32 cellular contexts compared by ENCODE assay signal in the genomic region with DNA sequence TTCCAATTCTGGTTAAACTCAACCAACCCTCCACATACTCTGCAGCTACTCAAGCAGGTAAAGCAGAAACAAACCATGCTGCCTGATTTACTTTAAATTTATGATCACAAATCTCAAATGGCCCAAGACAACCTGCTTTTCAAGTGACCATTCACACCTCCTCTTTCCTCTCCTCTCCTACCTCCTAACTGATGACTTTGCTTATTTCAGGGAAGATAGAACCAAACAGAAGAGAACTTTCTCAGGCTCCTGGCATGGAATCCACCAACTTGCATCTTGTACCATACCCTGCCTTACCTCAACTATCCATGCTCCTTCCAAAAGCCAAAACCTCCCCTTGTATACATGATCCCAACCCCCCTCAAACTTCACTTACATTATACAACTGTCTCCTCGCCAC.
"Had no signal": no experiment of that assay in that cellular context is flagged by ENCODE, and none has a peak within 500 bp of the region (broad histone marks: within the 10 kb centered on the region; RNA-seq: fewer than 3 reads in every experiment).

No MANE protein-coding gene starts in this region.

- H3K27ac Mint-ChIP-seq: activated CD4-positive, alpha-beta memory T cell treated with anti-CD3 and anti-CD28 coated beads for 36 hours; activated CD4-positive, alpha-beta T cell treated with anti-CD3 and anti-CD28 coated beads for 36 hours; activated CD4-positive, alpha-beta T cell treated with anti-CD3 and anti-CD28 coated beads, Interleukin-2, amount 10 ng/mL, durations not matched to agents 24 days and 14 days; activated CD8-positive, alpha-beta memory T cell treated with anti-CD3 and anti-CD28 coated beads, Interleukin-2, amount 10 ng/mL, durations not matched to agents 7 days and 5 days; activated CD8-positive, alpha-beta T cell treated with anti-CD3 and anti-CD28 coated beads, Interleukin-2, amount 10 ng/mL, durations not matched to agents 7 days and 5 days; activated naive CD4-positive, alpha-beta T cell treated with anti-CD3 and anti-CD28 coated beads for 36 hours; activated naive CD4-positive, alpha-beta T cell treated with anti-CD3 and anti-CD28 coated beads, Interleukin-2, amount 50 U/mL, for 24 hours; activated naive CD8-positive, alpha-beta T cell treated with anti-CD3 and anti-CD28 coated beads for 36 hours; activated naive CD8-positive, alpha-beta T cell treated with anti-CD3 and anti-CD28 coated beads, Interleukin-2, amount 50 U/mL, for 24 hours; activated T-helper 1 cell treated with anti-CD3 and anti-CD28 coated beads, Interleukin-12 subunit alpha, Interleukin-12 subunit beta, Interleukin-2, Interleukin-4 antibody, amounts not matched to agents 30 ng/mL and 10 ng/mL and 1 ng/mL, durations not matched to agents 14 hours and 24 hours and 36 hours; activated T-helper 2 cell treated with anti-CD3 and anti-CD28 coated beads, Interferon-gamma antibody, Interleukin-2, Interleukin-4, amounts not matched to agents 10 μg/mL and 5 μg/mL and 100 μg/mL, durations not matched to agents 14 hours and 24 hours and 36 hours; effector memory CD8-positive, alpha-beta T cell had no signal

- H3K27ac ChIP-seq: adrenal gland, body of pancreas, esophagus muscularis mucosa, gastroesophageal sphincter had no signal

- H3K9me3 ChIP-seq: adrenal gland, body of pancreas, esophagus muscularis mucosa, gastroesophageal sphincter had no signal

- DNase-seq: activated CD4-positive, alpha-beta memory T cell treated with anti-CD3 and anti-CD28 coated beads for 36 hours; activated CD4-positive, alpha-beta T cell treated with anti-CD3 and anti-CD28 coated beads for 36 hours; activated CD4-positive, alpha-beta T cell treated with anti-CD3 and anti-CD28 coated beads, Interleukin-2, amount 10 ng/mL, durations not matched to agents 24 days and 14 days; activated CD4-positive, CD25-positive, alpha-beta regulatory T cell; activated CD4-positive, CD25-positive, alpha-beta regulatory T cell treated with anti-CD3 and anti-CD28 coated beads, Interleukin-2, amount 50 U/mL, for 72 hours; activated CD8-positive, alpha-beta memory T cell treated with anti-CD3 and anti-CD28 coated beads, Interleukin-2, amount 10 ng/mL, durations not matched to agents 7 days and 5 days; activated CD8-positive, alpha-beta memory T cell treated with anti-CD3 and anti-CD28 coated beads, Interleukin-2, amount 50 U/mL, for 4 hours; activated CD8-positive, alpha-beta T cell treated with anti-CD3 and anti-CD28 coated beads, Interleukin-2, amount 10 ng/mL, durations not matched to agents 7 days and 5 days; activated effector memory CD4-positive, alpha-beta T cell treated with anti-CD3 and anti-CD28 coated beads, Interleukin-2, amount 50 U/mL, for 16 hours; activated naive CD4-positive, alpha-beta T cell treated with anti-CD3 and anti-CD28 coated beads for 36 hours; activated naive CD8-positive, alpha-beta T cell treated with anti-CD3 and anti-CD28 coated beads for 36 hours; activated naive CD8-positive, alpha-beta T cell treated with anti-CD3 and anti-CD28 coated beads, Interleukin-2, amount 50 U/mL, for 24 hours; activated T-cell treated with anti-CD3 and anti-CD28 coated beads, Interleukin-2, amount 50 U/mL, for 1 hour; activated T-cell treated with anti-CD3 and anti-CD28 coated beads, Interleukin-2, amount 50 U/mL, for 48 hours; adrenal gland; amygdala; aorta; body of pancreas; caudate nucleus; cortex of kidney; dermis blood vessel endothelial cell; effector CD4-positive, alpha-beta T cell; effector memory CD8-positive, alpha-beta T cell; erythroblast; foreskin melanocyte; T-helper 2 cell had no signal

- H3K27me3 Mint-ChIP-seq: activated CD4-positive, alpha-beta memory T cell treated with anti-CD3 and anti-CD28 coated beads for 36 hours; activated CD4-positive, alpha-beta T cell treated with anti-CD3 and anti-CD28 coated beads for 36 hours; activated CD4-positive, alpha-beta T cell treated with anti-CD3 and anti-CD28 coated beads, Interleukin-2, amount 10 ng/mL, durations not matched to agents 24 days and 14 days; activated CD8-positive, alpha-beta memory T cell treated with anti-CD3 and anti-CD28 coated beads, Interleukin-2, amount 10 ng/mL, durations not matched to agents 7 days and 5 days; activated naive CD4-positive, alpha-beta T cell treated with anti-CD3 and anti-CD28 coated beads, Interleukin-2, amount 50 U/mL, for 24 hours; activated naive CD8-positive, alpha-beta T cell treated with anti-CD3 and anti-CD28 coated beads for 36 hours; activated naive CD8-positive, alpha-beta T cell treated with anti-CD3 and anti-CD28 coated beads, Interleukin-2, amount 50 U/mL, for 24 hours; effector memory CD8-positive, alpha-beta T cell had no signal

- ATAC-seq: activated CD4-positive, alpha-beta T cell treated with anti-CD3 and anti-CD28 coated beads for 36 hours; activated CD8-positive, alpha-beta memory T cell treated with anti-CD3 and anti-CD28 coated beads, Interleukin-2, amount 10 ng/mL, durations not matched to agents 7 days and 5 days; activated CD8-positive, alpha-beta T cell treated with anti-CD3 and anti-CD28 coated beads, Interleukin-2, amount 10 ng/mL, durations not matched to agents 7 days and 5 days; activated naive CD8-positive, alpha-beta T cell treated with anti-CD3 and anti-CD28 coated beads, Interleukin-2, amount 50 U/mL, for 24 hours; body of pancreas; effector memory CD8-positive, alpha-beta T cell; gastroesophageal sphincter had no signal

- H3K4me3 ChIP-seq: adrenal gland, body of pancreas, esophagus muscularis mucosa, gastroesophageal sphincter had no signal

- H3K4me3 Mint-ChIP-seq: activated CD4-positive, alpha-beta memory T cell treated with anti-CD3 and anti-CD28 coated beads for 36 hours; activated CD4-positive, alpha-beta T cell treated with anti-CD3 and anti-CD28 coated beads for 36 hours; activated CD4-positive, alpha-beta T cell treated with anti-CD3 and anti-CD28 coated beads, Interleukin-2, amount 10 ng/mL, durations not matched to agents 24 days and 14 days; activated CD8-positive, alpha-beta memory T cell treated with anti-CD3 and anti-CD28 coated beads, Interleukin-2, amount 10 ng/mL, durations not matched to agents 7 days and 5 days; activated CD8-positive, alpha-beta T cell treated with anti-CD3 and anti-CD28 coated beads, Interleukin-2, amount 10 ng/mL, durations not matched to agents 7 days and 5 days; activated naive CD4-positive, alpha-beta T cell treated with anti-CD3 and anti-CD28 coated beads for 36 hours; activated naive CD4-positive, alpha-beta T cell treated with anti-CD3 and anti-CD28 coated beads, Interleukin-2, amount 50 U/mL, for 24 hours; activated naive CD8-positive, alpha-beta T cell treated with anti-CD3 and anti-CD28 coated beads for 36 hours; activated naive CD8-positive, alpha-beta T cell treated with anti-CD3 and anti-CD28 coated beads, Interleukin-2, amount 50 U/mL, for 24 hours; activated T-helper 1 cell treated with anti-CD3 and anti-CD28 coated beads, Interleukin-12 subunit alpha, Interleukin-12 subunit beta, Interleukin-2, Interleukin-4 antibody, amounts not matched to agents 30 ng/mL and 10 ng/mL and 1 ng/mL, durations not matched to agents 14 hours and 24 hours and 36 hours; effector memory CD8-positive, alpha-beta T cell had no signal

- H3K4me1 Mint-ChIP-seq: activated CD4-positive, alpha-beta T cell treated with anti-CD3 and anti-CD28 coated beads for 36 hours; activated CD4-positive, alpha-beta T cell treated with anti-CD3 and anti-CD28 coated beads, Interleukin-2, amount 10 ng/mL, durations not matched to agents 24 days and 14 days; activated CD8-positive, alpha-beta memory T cell treated with anti-CD3 and anti-CD28 coated beads, Interleukin-2, amount 10 ng/mL, durations not matched to agents 7 days and 5 days; activated naive CD4-positive, alpha-beta T cell treated with anti-CD3 and anti-CD28 coated beads, Interleukin-2, amount 50 U/mL, for 24 hours; activated naive CD8-positive, alpha-beta T cell treated with anti-CD3 and anti-CD28 coated beads for 36 hours; activated naive CD8-positive, alpha-beta T cell treated with anti-CD3 and anti-CD28 coated beads, Interleukin-2, amount 50 U/mL, for 24 hours had no signal

- FAIRE-seq: colon had no signal

- H3K4me1 ChIP-seq: adrenal gland, body of pancreas, esophagus muscularis mucosa, gastroesophageal sphincter had no signal

- H3K27me3 ChIP-seq: adrenal gland, body of pancreas, esophagus muscularis mucosa, gastroesophageal sphincter had no signal

- H3K9me3 Mint-ChIP-seq: activated CD4-positive, alpha-beta memory T cell treated with anti-CD3 and anti-CD28 coated beads for 36 hours; activated CD4-positive, alpha-beta T cell treated with anti-CD3 and anti-CD28 coated beads, Interleukin-2, amount 10 ng/mL, durations not matched to agents 24 days and 14 days; activated naive CD4-positive, alpha-beta T cell treated with anti-CD3 and anti-CD28 coated beads for 36 hours; activated naive CD4-positive, alpha-beta T cell treated with anti-CD3 and anti-CD28 coated beads, Interleukin-2, amount 50 U/mL, for 24 hours; activated naive CD8-positive, alpha-beta T cell treated with anti-CD3 and anti-CD28 coated beads for 36 hours; activated naive CD8-positive, alpha-beta T cell treated with anti-CD3 and anti-CD28 coated beads, Interleukin-2, amount 50 U/mL, for 24 hours; activated T-helper 1 cell treated with anti-CD3 and anti-CD28 coated beads, Interleukin-12 subunit alpha, Interleukin-12 subunit beta, Interleukin-2, Interleukin-4 antibody, amounts not matched to agents 30 ng/mL and 10 ng/mL and 1 ng/mL, durations not matched to agents 14 hours and 24 hours and 36 hours; activated T-helper 2 cell treated with anti-CD3 and anti-CD28 coated beads, Interferon-gamma antibody, Interleukin-2, Interleukin-4, amounts not matched to agents 10 μg/mL and 5 μg/mL and 100 μg/mL, durations not matched to agents 14 hours and 24 hours and 36 hours; effector memory CD8-positive, alpha-beta T cell had no signal

- H3K36me3 ChIP-seq: adrenal gland had no signal
